ENCODE assay signal across 13 cellular contexts in genomic region chr17:55730808-55731207, GRCh38. TPM values are rescaled to one million over a fixed set of nuclear protein-coding genes. Genes with fewer than 3 reads are reported as not detected.
DNase-seq lines count a peak whose midpoint lies in the region; ATAC-seq, FAIRE-seq and TF ChIP-seq lines count a peak whose summit lies in the region.
"Had no signal": no experiment of that assay in that cellular context is flagged by ENCODE, and none has a peak within 500 bp of the region (broad histone marks: within the 10 kb centered on the region; RNA-seq: fewer than 3 reads in every experiment).

No MANE protein-coding gene starts in this region.

- DNase-seq in A673 (ENCODE audit: low spot score): peak; percentile 55
- DNase-seq in K562 (ENCODE audit: extremely low read depth in 1 of 4, low spot score in 3 of 4): no peak
- no peak for DNase-seq in left ventricle myocardium superior
- peak; percentile 36 for DNase-seq in renal cortical epithelial cell (ENCODE audit: low read depth)
- no peak for DNase-seq in GM20000 (ENCODE audit: low spot score)
- DNase-seq in putamen (ENCODE audit: low spot score): no peak
- no peak for DNase-seq in GM13976 (ENCODE audit: low spot score)
- DNase-seq: central memory CD4-positive, alpha-beta T cell; erythroblast; retina had no signal

- H3K9me3 ChIP-seq in A673 (ENCODE audit: low read depth, low read length, poor library complexity, severe bottlenecking) (no peaks in the 10 kb centered on the region), K562 (replicated peaks; ENCODE audit: control insufficient read depth, insufficient read depth, low read depth, low read length) (no peaks in the 10 kb centered on the region)

- no peak for TF ChIP-seq POLR2A in K562 (conservative IDR thresholded peaks at IDR 0.05)

- no peak overlapping the region for H3K4me2 ChIP-seq in K562 (ENCODE audit: insufficient read depth, low read length)

- H3K4me3 ChIP-seq in A673 (ENCODE audit: low read depth, low read length, poor library complexity, severe bottlenecking) (peak overlapping the region; percentile 14), K562 (no peak overlapping the region)

- peak overlapping the region; percentile 47 for H3K27ac ChIP-seq in A673 (ENCODE audit: low read depth, low read length, poor library complexity, severe bottlenecking)
- H3K27ac ChIP-seq in K562 (ENCODE audit: extremely low read depth, low read depth, low read length): no peak overlapping the region
- H3K27ac ChIP-seq: HL-60 had no signal

- no peaks in the 10 kb centered on the region for H3K36me3 ChIP-seq in A673 (ENCODE audit: insufficient read depth, low read length, poor library complexity, severe bottlenecking)
- no peaks in the 10 kb centered on the region for H3K36me3 ChIP-seq in K562 (ENCODE audit: control insufficient read depth, insufficient read depth, low read length)

- TF ChIP-seq EP300 in K562 (IDR thresholded peaks at IDR 0.05; ENCODE audit: low read length): no peak

- intact Hi-C loops in A673 (cut with micrococcal nuclease; ENCODE audit: unreplicated experiment): no loop called here
- intact Hi-C loops in K562 (cut with micrococcal nuclease): loop anchor here (5.0 to 10.0 kb wide), 3 partner anchors 41 to 276 kb away; no protein-coding TSS in a partner anchor
- intact Hi-C loops in left ventricle myocardium superior (cut with micrococcal nuclease): no loop called here

- TF ChIP-seq CTCF in A673 (conservative IDR thresholded peaks at IDR 0.05; ENCODE audit: low read depth, low read length) (no peak), K562 (IDR thresholded peaks at IDR 0.05 in 2 of 3, conservative IDR thresholded peaks at IDR 0.05 in 1 of 3; ENCODE audit: insufficient read depth in 2 of 3, low read depth in 1 of 3, low read length in 3 of 3) (no peak), GM20000 (IDR thresholded peaks at IDR 0.05; ENCODE audit: extremely low read depth, missing control alignments) (no peak), GM13976 (IDR thresholded peaks at IDR 0.05; ENCODE audit: borderline replicate concordance, control extremely low read depth, extremely low read depth, insufficient read depth, missing control alignments) (no peak)

- ATAC-seq in K562 (no peak), left ventricle myocardium superior (peak; percentile 62), HG02759 (IDR thresholded peaks at IDR 0.05; ENCODE audit: unreplicated experiment) (no peak)
- ATAC-seq: HCT116 had no signal

- 13% methylated on average over 3 of the region's 3 CpGs for WGBS in K562 (ENCODE audit: insufficient coverage, low coverage, missing lambda C conversion rate)

- H3K4me1 ChIP-seq in A673 (ENCODE audit: insufficient read depth, low read length, poor library complexity, severe bottlenecking) (peaks cover 79% of the 10 kb centered on the region), K562 (replicated peaks in 1 of 2; ENCODE audit: control insufficient read depth in 2 of 2, insufficient read depth in 2 of 2, low read length in 2 of 2) (peaks cover 4 to 41% of the 10 kb centered on the region in 2 experiments; a peak in 4 of 5 replicates)

- H3K27me3 ChIP-seq in A673 (replicated peaks; ENCODE audit: insufficient read depth, low read depth, low read length, poor library complexity) (no peaks in the 10 kb centered on the region), K562 (ENCODE audit: control insufficient read depth in 2 of 2, insufficient read depth in 2 of 2, low read length in 2 of 2) (no peaks in the 10 kb centered on the region)

- CTCF ChIA-PET in A673 (lab: Charles Lee): no interaction called here
- CTCF ChIA-PET in K562 (lab: Yijun Ruan, JAX; ENCODE audit: low intra/inter-chr PET ratio): no interaction called here

- no peaks in the 10 kb centered on the region for H4K20me1 ChIP-seq in K562 (replicated peaks; ENCODE audit: control insufficient read depth, insufficient read depth, low read length)

- no peak for TF ChIP-seq RAD21 in K562 (CRISPR knock-in tag; conservative IDR thresholded peaks at IDR 0.05 in 1 of 2, IDR thresholded peaks at IDR 0.05 in 1 of 2)

- H3K9ac ChIP-seq in K562 (ENCODE audit: insufficient read depth in 1 of 2, low read depth in 2 of 2, low read length in 2 of 2): no peak overlapping the region

- BruUV-seq in A673 (replicated peaks; lab: Mats Ljungman, UMichigan) (no TSS peak), K562 (replicated peaks; lab: Mats Ljungman, UMichigan) (no TSS peak)

- no peaks in the 10 kb centered on the region for H3K79me2 ChIP-seq in K562 (ENCODE audit: control insufficient read depth, insufficient read depth, low read length)

- H3K9me1 ChIP-seq in K562 (ENCODE audit: control insufficient read depth, insufficient read depth, low read length): peaks cover 3% of the 10 kb centered on the region

- no peak for FAIRE-seq in K562 (lab: Jason Lieb, UNC)

- in situ Hi-C loops in K562 (cut with MboI): no loop called here
- in situ Hi-C loops in GM13976 (cut with MboI; ENCODE audit: low sequenced_read_pairs, unreplicated experiment): no loop called here

- peak overlapping the region; percentile 99 for H2AFZ ChIP-seq in K562 (ENCODE audit: low read depth, low read length)

- POLR2A ChIA-PET in A673 (lab: Charles Lee; ENCODE audit: low non-redundant PET) (no interaction called here), K562 (lab: Yijun Ruan, JAX) (interaction anchor here (1.1 to 1.3 kb wide), 4 partner anchors 8 to 86 kb away, joined by 3 to 4 read pairs (median 3); no protein-coding TSS in a partner anchor)

TF ChIP-seq in K562, 482 proteins besides CTCF, POLR2A, EP300 and RAD21:
- no peak for TF ChIP-seq ESRRB (CRISPR knock-in tag; IDR thresholded peaks at IDR 0.05; ENCODE audit: borderline replicate concordance)
- peak; percentile 45; the same call in 1 of the 2 replicates for TF ChIP-seq SOX6 (IDR thresholded peaks at IDR 0.05)

RNA-seq across cellular contexts. Expression of gene TMEM100, which starts 8.1 kb away (rescaled TPM):
- 7.9 and 9.3 TPM in 2 replicates for total RNA-seq in A673 (2021)
- not detected in 2 replicates for total RNA-seq in K562 (2011; cell fraction: chromatin; rRNA removed; ENCODE audit: low replicate concordance)
- total RNA-seq in K562 (2011; cell fraction: nucleolus; rRNA removed): not detected in 2 replicates
- 1.0 and 1.6 TPM in 2 replicates for total RNA-seq in K562 (2011; cell fraction: nucleoplasm; rRNA removed)
- 0.08 and 0.50 TPM in 2 replicates for total RNA-seq in K562 (2014; rRNA removed)
- total RNA-seq in K562 (2014; rRNA removed; fragmentation: Illumina TruSeq; extraction: Trizol): 0.16 and 0.22 TPM in 2 replicates
- total RNA-seq in K562 (2015; rRNA removed; fragmentation: Illumina TruSeq; extraction: Trizol): 0.23 and 0.29 TPM in 2 replicates
- 0.20 and 0.34 TPM in 2 replicates for total RNA-seq in K562 (2021)
- polyA plus RNA-seq in K562 (2011; rRNA removed): 0.14 TPM in 1 of 2 replicates, not detected in the other
- not detected in 2 replicates for polyA plus RNA-seq in K562 (2011; cell fraction: cytosol; rRNA removed)
- 0.25 TPM in 1 of 2 replicates, not detected in the other for polyA plus RNA-seq in K562 (2011; cell fraction: nucleus; rRNA removed)
- polyA plus RNA-seq in K562 (2012): 0.40 and 0.76 TPM in 2 replicates
- 0.19 and 0.42 TPM in 2 replicates for polyA plus RNA-seq in K562 (2014; fragmentation: Illumina TruSeq; extraction: Trizol)
- under 1 TPM; 0.13 to 0.18 TPM for polyA plus RNA-seq in K562 (2014; fragmentation: Nextera tagmentation; extraction: Ambion mirVana)
- polyA plus RNA-seq in K562 (2014; rRNA removed): 0.12 TPM in 1 of 2 replicates, not detected in the other
- polyA minus RNA-seq in K562 (2011; rRNA and poly(A)+ RNA removed): 0.09 TPM in 1 of 2 replicates, not detected in the other
- polyA minus RNA-seq in K562 (2011; cell fraction: cytosol; rRNA and poly(A)+ RNA removed): not detected in 2 replicates
- polyA minus RNA-seq in K562 (2011; cell fraction: nucleus; rRNA and poly(A)+ RNA removed): 0.56 TPM in 1 of 2 replicates, not detected in the other
- 10.9 TPM for total RNA-seq in left ventricle myocardium superior
- 0.17 and 0.30 TPM in 2 replicates for total RNA-seq in renal cortical epithelial cell

RNA-seq across cellular contexts. Expression of gene PCTP, which starts 20.0 kb away (rescaled TPM):
- total RNA-seq in A673 (2021) (6.4 and 9.8 TPM in 2 replicates), K562 (2014; rRNA removed) (39.8 and 41.2 TPM in 2 replicates), K562 (2014; rRNA removed; fragmentation: Illumina TruSeq; extraction: Trizol) (42.7 and 43.3 TPM in 2 replicates), K562 (2015; rRNA removed; fragmentation: Illumina TruSeq; extraction: Trizol) (48.6 and 48.8 TPM in 2 replicates), K562 (2021) (33.1 and 33.8 TPM in 2 replicates), left ventricle myocardium superior (22.2 TPM), renal cortical epithelial cell (24.0 and 26.0 TPM in 2 replicates)
- 19.4 and 28.2 TPM in 2 replicates for total RNA-seq in K562 (2011; cell fraction: chromatin; rRNA removed; ENCODE audit: low replicate concordance)
- 14.7 and 19.2 TPM in 2 replicates for total RNA-seq in K562 (2011; cell fraction: nucleolus; rRNA removed)
- total RNA-seq in K562 (2011; cell fraction: nucleoplasm; rRNA removed): 24.1 and 28.7 TPM in 2 replicates
- polyA plus RNA-seq in K562 (2011; rRNA removed) (53.4 and 62.3 TPM in 2 replicates), K562 (2014; fragmentation: Illumina TruSeq; extraction: Trizol) (55.5 and 62.2 TPM in 2 replicates), K562 (2014; fragmentation: Nextera tagmentation; extraction: Ambion mirVana) (10 to 100 TPM; 10.9 to 12.4 TPM), K562 (2014; rRNA removed) (37.4 and 47.1 TPM in 2 replicates)
- polyA plus RNA-seq in K562 (2011; cell fraction: cytosol; rRNA removed): 30.1 and 56.9 TPM in 2 replicates
- 18.4 and 28.6 TPM in 2 replicates for polyA plus RNA-seq in K562 (2011; cell fraction: nucleus; rRNA removed)
- 44.4 and 45.6 TPM in 2 replicates for polyA plus RNA-seq in K562 (2012)
- 53.5 and 54.3 TPM in 2 replicates for polyA minus RNA-seq in K562 (2011; rRNA and poly(A)+ RNA removed)
- 14.6 and 16.9 TPM in 2 replicates for polyA minus RNA-seq in K562 (2011; cell fraction: cytosol; rRNA and poly(A)+ RNA removed)
- 15.3 and 29.4 TPM in 2 replicates for polyA minus RNA-seq in K562 (2011; cell fraction: nucleus; rRNA and poly(A)+ RNA removed)

Comparison
In these comparisons a context has a peak if more than half of its experiments do, and no peak if none do; other contexts are left out.
1. DNase-seq: peak in A673 (single experiment) and renal cortical epithelial cell (single experiment); none in K562 (0 of 4), left ventricle myocardium superior (single experiment), GM20000 (single experiment), putamen (single experiment) and GM13976 (single experiment).